In the genomic region with DNA sequence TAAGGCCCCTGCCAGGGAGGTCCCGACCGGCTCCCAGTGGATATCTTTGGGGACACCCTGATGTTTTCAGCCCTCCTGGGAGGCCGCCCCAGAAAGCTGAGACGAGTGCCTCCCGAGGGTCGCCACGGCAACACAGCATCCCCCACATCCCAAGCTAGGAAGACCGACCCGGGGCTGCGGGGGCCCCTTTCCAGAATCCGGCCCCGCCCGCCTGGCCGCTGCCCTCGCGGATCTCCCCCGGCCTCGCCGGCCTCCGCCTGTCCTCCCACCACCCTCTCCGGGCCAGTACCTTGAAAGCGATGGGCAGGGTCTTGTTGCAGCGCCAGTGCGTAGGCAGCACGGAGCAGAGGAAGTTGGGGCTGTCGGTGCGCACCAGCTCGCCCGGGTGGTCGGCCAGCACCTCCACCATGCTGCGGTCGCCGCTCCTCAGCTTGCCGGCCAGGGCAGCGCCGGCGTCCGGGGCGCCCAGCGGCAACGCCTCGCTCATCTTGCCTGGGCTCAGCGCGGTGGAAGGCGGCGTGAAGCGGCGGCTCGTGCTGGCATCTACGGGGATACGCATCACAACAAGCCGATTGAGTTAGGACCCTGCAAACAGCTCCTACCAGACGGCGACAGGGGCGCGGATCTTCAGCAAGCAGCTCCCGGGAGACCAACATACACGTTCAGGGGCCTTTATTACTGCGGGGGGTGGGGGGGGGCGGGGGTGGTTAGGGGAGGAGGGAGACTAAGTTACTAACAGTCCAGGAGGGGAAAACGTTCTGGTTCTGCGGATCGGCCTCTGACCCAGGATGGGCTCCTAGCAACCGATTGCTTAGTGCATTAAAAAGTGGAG, we compare ENCODE assay signal across 8 cellular contexts.
DNase-seq lines count a peak whose midpoint lies in the region; ATAC-seq and TF ChIP-seq lines count a peak whose summit lies in the region.

No MANE protein-coding gene starts in this region.

- H3K9me3 ChIP-seq in RWPE2 (ENCODE audit: severe bottlenecking) = no peaks in the 10 kb centered on the region
- no peaks in the 10 kb centered on the region for H3K9me3 ChIP-seq in thoracic aorta

- no peak overlapping the region for H2AFZ ChIP-seq in GM23338

- H3K9me2 ChIP-seq in GM23338 (ENCODE audit: insufficient read depth) = no peaks in the 10 kb centered on the region

- no peaks in the 10 kb centered on the region; the same call in 2 of the 3 replicates for H3K36me3 Mint-ChIP-seq in GM23338 (ENCODE audit: low read depth)
- H3K36me3 Mint-ChIP-seq in memory B cell = no peaks in the 10 kb centered on the region

- no peak for TF ChIP-seq CTCF in GM23338 (conservative IDR thresholded peaks at IDR 0.05; ENCODE audit: low read depth in 2 of 2)
- no peak for TF ChIP-seq CTCF in RWPE2 (IDR thresholded peaks at IDR 0.05; ENCODE audit: poor library complexity, severe bottlenecking)
- TF ChIP-seq CTCF in thoracic aorta (IDR thresholded peaks at IDR 0.05) = no peak

- H3K9me3 Mint-ChIP-seq in GM23338 (peaks cover 3% of the 10 kb centered on the region; the same call in 1 of the 3 replicates), memory B cell (no peaks in the 10 kb centered on the region)

- H3K27ac Mint-ChIP-seq in GM23338 (no peak overlapping the region), memory B cell (peak overlapping the region; percentile 14)

- DNase-seq in GM23338 (ENCODE audit: low spot score) (peak; percentile 56), RWPE2 (ENCODE audit: low spot score) (no peak), dermis blood vessel endothelial cell (peak; percentile 51), memory B cell (ENCODE audit: low spot score in 2 of 2) (peak in 1 of 2 donors; percentile 39), thoracic aorta (ENCODE audit: low spot score) (no peak), NCI-H1930 (lab: John Stamatoyannopoulos, UW) (no peak)
- DNase-seq in central memory CD4-positive, alpha-beta T cell = no peak

- H3K4me1 ChIP-seq in GM23338 (ENCODE audit: insufficient read depth) (peaks cover 31% of the 10 kb centered on the region), RWPE2 (ENCODE audit: insufficient read depth, poor library complexity, severe bottlenecking) (peaks cover 10% of the 10 kb centered on the region), thoracic aorta (ENCODE audit: control insufficient read depth in 1 of 2, low read depth in 2 of 2) (peaks cover 18 to 44% of the 10 kb centered on the region in 2 donors)

- H3K79me2 ChIP-seq in GM23338 (replicated peaks; ENCODE audit: insufficient read depth) = no peaks in the 10 kb centered on the region

- H3K27me3 Mint-ChIP-seq in GM23338 (ENCODE audit: insufficient read depth, low read depth, poor library complexity) (peaks cover 75% of the 10 kb centered on the region), memory B cell (no peaks in the 10 kb centered on the region)

- H3K27me3 ChIP-seq in GM23338 (ENCODE audit: insufficient read depth) = peaks cover 95% of the 10 kb centered on the region
- no peaks in the 10 kb centered on the region for H3K27me3 ChIP-seq in RWPE2 (ENCODE audit: insufficient read depth, poor library complexity, severe bottlenecking)
- peaks cover 13% of the 10 kb centered on the region for H3K27me3 ChIP-seq in thoracic aorta (replicated peaks; ENCODE audit: insufficient read depth)

- H3K27ac ChIP-seq in GM23338 (ENCODE audit: low read depth) = no peak overlapping the region
- peak overlapping the region; percentile 99 for H3K27ac ChIP-seq in RWPE2 (ENCODE audit: poor library complexity, severe bottlenecking)
- H3K27ac ChIP-seq in thoracic aorta = peak overlapping the region; percentile 62 to 76

- ATAC-seq in GM23338 = peak; percentile 6
- ATAC-seq in RWPE2 (ENCODE audit: low read depth) = no peak
- ATAC-seq in memory B cell (ENCODE audit: low read depth) = no peak
- ATAC-seq in thoracic aorta (ENCODE audit: insufficient number of reproducible peaks, low FRiP score, low read depth) = no peak
- ATAC-seq in HG02884 (IDR thresholded peaks at IDR 0.05; ENCODE audit: unreplicated experiment) = no peak

- H3K4me1 Mint-ChIP-seq in GM23338 (peaks cover 28% of the 10 kb centered on the region), memory B cell (peaks cover 29% of the 10 kb centered on the region)

- H3K4me3 ChIP-seq in GM23338 = peak overlapping the region; percentile 67
- H3K4me3 ChIP-seq in RWPE2 (ENCODE audit: severe bottlenecking) = peak overlapping the region; percentile 84
- H3K4me3 ChIP-seq in thoracic aorta = peak overlapping the region; percentile 74

- peaks cover 12% of the 10 kb centered on the region for H4K20me1 ChIP-seq in GM23338 (replicated peaks; ENCODE audit: insufficient read depth)

- H3K36me3 ChIP-seq in GM23338 (ENCODE audit: insufficient read depth) (no peaks in the 10 kb centered on the region), RWPE2 (ENCODE audit: low read depth) (peaks cover 50% of the 10 kb centered on the region), thoracic aorta (no peaks in the 10 kb centered on the region)

- H3K4me2 ChIP-seq in GM23338 = peak overlapping the region; percentile 90

- H3F3A ChIP-seq in GM23338 (replicated peaks; ENCODE audit: low read depth) = peaks cover 18% of the 10 kb centered on the region

- H3K4me3 Mint-ChIP-seq in GM23338 (peak overlapping the region; percentile 79), memory B cell (peak overlapping the region; percentile 79)

TF ChIP-seq in GM23338, 12 proteins besides CTCF, POLR2A, EP300 and RAD21:
- TF ChIP-seq, protein P1, sequence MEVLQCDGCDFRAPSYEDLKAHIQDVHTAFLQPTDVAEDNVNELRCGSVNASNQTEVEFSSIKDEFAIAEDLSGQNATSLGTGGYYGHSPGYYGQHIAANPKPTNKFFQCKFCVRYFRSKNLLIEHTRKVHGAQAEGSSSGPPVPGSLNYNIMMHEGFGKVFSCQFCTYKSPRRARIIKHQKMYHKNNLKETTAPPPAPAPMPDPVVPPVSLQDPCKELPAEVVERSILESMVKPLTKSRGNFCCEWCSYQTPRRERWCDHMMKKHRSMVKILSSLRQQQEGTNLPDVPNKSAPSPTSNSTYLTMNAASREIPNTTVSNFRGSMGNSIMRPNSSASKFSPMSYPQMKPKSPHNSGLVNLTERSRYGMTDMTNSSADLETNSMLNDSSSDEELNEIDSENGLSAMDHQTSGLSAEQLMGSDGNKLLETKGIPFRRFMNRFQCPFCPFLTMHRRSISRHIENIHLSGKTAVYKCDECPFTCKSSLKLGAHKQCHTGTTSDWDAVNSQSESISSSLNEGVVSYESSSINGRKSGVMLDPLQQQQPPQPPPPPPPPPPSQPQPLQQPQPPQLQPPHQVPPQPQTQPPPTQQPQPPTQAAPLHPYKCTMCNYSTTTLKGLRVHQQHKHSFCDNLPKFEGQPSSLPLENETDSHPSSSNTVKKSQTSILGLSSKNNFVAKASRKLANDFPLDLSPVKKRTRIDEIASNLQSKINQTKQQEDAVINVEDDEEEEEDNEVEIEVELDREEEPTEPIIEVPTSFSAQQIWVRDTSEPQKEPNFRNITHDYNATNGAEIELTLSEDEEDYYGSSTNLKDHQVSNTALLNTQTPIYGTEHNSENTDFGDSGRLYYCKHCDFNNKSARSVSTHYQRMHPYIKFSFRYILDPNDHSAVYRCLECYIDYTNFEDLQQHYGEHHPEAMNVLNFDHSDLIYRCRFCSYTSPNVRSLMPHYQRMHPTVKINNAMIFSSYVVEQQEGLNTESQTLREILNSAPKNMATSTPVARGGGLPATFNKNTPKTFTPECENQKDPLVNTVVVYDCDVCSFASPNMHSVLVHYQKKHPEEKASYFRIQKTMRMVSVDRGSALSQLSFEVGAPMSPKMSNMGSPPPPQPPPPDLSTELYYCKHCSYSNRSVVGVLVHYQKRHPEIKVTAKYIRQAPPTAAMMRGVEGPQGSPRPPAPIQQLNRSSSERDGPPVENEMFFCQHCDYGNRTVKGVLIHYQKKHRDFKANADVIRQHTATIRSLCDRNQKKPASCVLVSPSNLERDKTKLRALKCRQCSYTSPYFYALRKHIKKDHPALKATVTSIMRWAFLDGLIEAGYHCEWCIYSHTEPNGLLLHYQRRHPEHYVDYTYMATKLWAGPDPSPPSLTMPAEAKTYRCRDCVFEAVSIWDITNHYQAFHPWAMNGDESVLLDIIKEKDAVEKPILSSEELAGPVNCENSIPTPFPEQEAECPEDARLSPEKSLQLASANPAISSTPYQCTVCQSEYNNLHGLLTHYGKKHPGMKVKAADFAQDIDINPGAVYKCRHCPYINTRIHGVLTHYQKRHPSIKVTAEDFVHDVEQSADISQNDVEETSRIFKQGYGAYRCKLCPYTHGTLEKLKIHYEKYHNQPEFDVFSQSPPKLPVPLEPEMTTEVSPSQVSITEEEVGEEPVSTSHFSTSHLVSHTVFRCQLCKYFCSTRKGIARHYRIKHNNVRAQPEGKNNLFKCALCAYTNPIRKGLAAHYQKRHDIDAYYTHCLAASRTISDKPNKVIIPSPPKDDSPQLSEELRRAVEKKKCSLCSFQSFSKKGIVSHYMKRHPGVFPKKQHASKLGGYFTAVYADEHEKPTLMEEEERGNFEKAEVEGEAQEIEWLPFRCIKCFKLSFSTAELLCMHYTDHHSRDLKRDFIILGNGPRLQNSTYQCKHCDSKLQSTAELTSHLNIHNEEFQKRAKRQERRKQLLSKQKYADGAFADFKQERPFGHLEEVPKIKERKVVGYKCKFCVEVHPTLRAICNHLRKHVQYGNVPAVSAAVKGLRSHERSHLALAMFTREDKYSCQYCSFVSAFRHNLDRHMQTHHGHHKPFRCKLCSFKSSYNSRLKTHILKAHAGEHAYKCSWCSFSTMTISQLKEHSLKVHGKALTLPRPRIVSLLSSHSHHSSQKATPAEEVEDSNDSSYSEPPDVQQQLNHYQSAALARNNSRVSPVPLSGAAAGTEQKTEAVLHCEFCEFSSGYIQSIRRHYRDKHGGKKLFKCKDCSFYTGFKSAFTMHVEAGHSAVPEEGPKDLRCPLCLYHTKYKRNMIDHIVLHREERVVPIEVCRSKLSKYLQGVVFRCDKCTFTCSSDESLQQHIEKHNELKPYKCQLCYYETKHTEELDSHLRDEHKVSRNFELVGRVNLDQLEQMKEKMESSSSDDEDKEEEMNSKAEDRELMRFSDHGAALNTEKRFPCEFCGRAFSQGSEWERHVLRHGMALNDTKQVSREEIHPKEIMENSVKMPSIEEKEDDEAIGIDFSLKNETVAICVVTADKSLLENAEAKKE (CRISPR knock-in tag; IDR thresholded peaks at IDR 0.05) = no peak
- TF ChIP-seq EZH2 (IDR thresholded peaks at IDR 0.05; ENCODE audit: low read depth, unreplicated experiment) (peak; percentile 41), NANOG (IDR thresholded peaks at IDR 0.05; ENCODE audit: borderline replicate concordance) (no peak), ZNF114 (CRISPR knock-in tag; IDR thresholded peaks at IDR 0.05) (no peak)

Comparison
In these comparisons a context has a peak if more than half of its experiments do, and no peak if none do; other contexts are left out.
1. DNase-seq: peak in GM23338 (single experiment) and dermis blood vessel endothelial cell (single experiment); none in RWPE2 (single experiment), thoracic aorta (single experiment), central memory CD4-positive, alpha-beta T cell (single experiment) and NCI-H1930 (0 of 2).
2. Peak in every context shown above with its lines, with median percentiles within 50 percentile points of each other: H3K4me3 ChIP-seq.